In the genomic region with DNA sequence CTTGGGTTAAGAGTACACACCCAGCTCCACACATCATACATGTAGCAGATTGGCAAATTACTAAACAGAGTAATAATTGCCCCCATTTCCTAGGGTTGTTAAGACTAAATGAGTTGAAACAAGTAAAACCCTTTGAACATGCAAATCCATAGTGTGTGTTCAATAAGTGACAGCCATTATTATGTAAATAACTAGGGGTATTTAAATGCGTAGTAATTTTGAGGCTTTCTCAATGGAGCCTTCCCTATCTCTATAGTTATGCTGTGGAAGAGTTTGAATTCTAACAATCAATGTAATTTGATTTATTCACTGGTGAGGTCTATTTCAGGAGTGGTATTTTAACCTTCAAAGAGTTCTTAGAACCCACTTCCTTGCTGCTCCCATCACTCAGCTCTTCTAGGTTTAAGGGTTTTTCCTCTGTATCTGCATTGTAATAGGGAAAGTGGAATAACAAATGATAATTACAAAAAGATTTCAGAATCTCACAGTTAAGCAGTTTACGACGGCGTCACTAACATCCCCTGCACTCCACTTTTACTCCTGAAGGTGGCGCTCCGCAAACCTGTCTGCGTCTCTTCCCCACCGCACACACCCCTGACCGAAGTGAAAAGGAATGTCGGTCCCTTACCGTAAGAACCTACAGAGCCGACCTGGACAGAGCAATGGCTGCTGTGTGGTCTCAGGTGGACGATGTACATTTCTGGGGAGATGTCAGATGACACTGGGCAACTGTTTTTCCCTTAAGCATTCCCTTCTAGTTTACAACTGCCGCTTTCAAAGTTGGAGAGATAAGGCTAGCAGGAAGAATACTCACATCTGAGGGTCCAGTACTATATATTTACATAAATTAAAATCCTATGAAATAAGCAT, we compare ENCODE assay signal across 8 cellular contexts.
DNase-seq lines count a peak whose midpoint lies in the region; ATAC-seq and TF ChIP-seq lines count a peak whose summit lies in the region.

No MANE protein-coding gene starts in this region.

- no peak overlapping the region for H3K27ac Mint-ChIP-seq in T-cell

- H3K9me3 ChIP-seq in skeletal muscle satellite cell (replicated peaks; ENCODE audit: low read length), result no peaks in the 10 kb centered on the region

- CTCF ChIA-PET in T-cell (lab: Charles Lee), result interaction anchor here (0.7 to 2.0 kb wide), 3 partner anchors 11 to 227 kb away, joined by 3 to 4 read pairs (median 3); no protein-coding TSS in a partner anchor

- peak overlapping the region; percentile 29 for H3K4me2 ChIP-seq in skeletal muscle satellite cell (ENCODE audit: low read length)

- H3K27me3 Mint-ChIP-seq in T-cell, result peaks cover 6 to 21% of the 10 kb centered on the region in 2 donors

- DNase-seq in NCI-H2107 treated with DMSO at 0.1 percent for 48 hours (lab: John Stamatoyannopoulos, UW; ENCODE audit: unreplicated experiment) (peak; percentile 28), NCI-H2107 (lab: John Stamatoyannopoulos, UW) (no peak), T-cell (peak in 33 of 34 experiments; percentile 12 to 65 (median 45)), astrocyte of the cerebellum (ENCODE audit: low read depth) (no peak), iPS DF 19.7 (ENCODE audit: low read depth, low spot score) (peak; percentile 57)

- H3K4me3 Mint-ChIP-seq in T-cell, result peak overlapping the region; percentile 22 to 34 (median 32)

- H3K36me3 ChIP-seq in skeletal muscle satellite cell (ENCODE audit: insufficient read depth, low read length), result peaks cover 12% of the 10 kb centered on the region

- POLR2A ChIA-PET in T-cell (lab: Charles Lee), result no interaction called here

- no peaks in the 10 kb centered on the region for H3K9me3 Mint-ChIP-seq in T-cell

- TF ChIP-seq CTCF in astrocyte of the cerebellum (IDR thresholded peaks at IDR 0.05; ENCODE audit: low read depth, low read length, missing control alignments), result peak; percentile 90

- H3K9ac ChIP-seq in skeletal muscle satellite cell (ENCODE audit: low read depth, low read length), result peak overlapping the region; percentile 22

- H3K4me1 ChIP-seq in skeletal muscle satellite cell (ENCODE audit: control insufficient read depth, insufficient read depth, low read length), result peaks cover 44% of the 10 kb centered on the region

- in situ Hi-C loops in astrocyte of the cerebellum (cut with HindIII; ENCODE audit: low sequenced_read_pairs), result no loop called here

- ATAC-seq in HG03342 (IDR thresholded peaks at IDR 0.05; ENCODE audit: unreplicated experiment) (peak; percentile 58), T-cell (replicated peaks in 1 of 4) (peak; percentile 69 to 78 (median 77)), GM21381 (IDR thresholded peaks at IDR 0.05; ENCODE audit: unreplicated experiment) (no peak)

- H3K4me3 ChIP-seq in astrocyte of the cerebellum (ENCODE audit: low read depth, low read length) (no peak overlapping the region), skeletal muscle satellite cell (ENCODE audit: low read length) (no peak overlapping the region)

- H3K27me3 ChIP-seq in skeletal muscle satellite cell (ENCODE audit: control insufficient read depth, insufficient read depth, low read length), result no peaks in the 10 kb centered on the region

- no peaks in the 10 kb centered on the region for H3K36me3 Mint-ChIP-seq in T-cell

- H3K4me1 Mint-ChIP-seq in T-cell, result peaks cover 7 to 8% (median 7%) of the 10 kb centered on the region in 3 donors

Comparison
In these comparisons a context has a peak if more than half of its experiments do, and no peak if none do; other contexts are left out.
1. DNase-seq: peak in NCI-H2107 treated with DMSO at 0.1 percent for 48 hours (single experiment), T-cell (33 of 34) and iPS DF 19.7 (single experiment); none in NCI-H2107 (single experiment) and astrocyte of the cerebellum (single experiment).